In the genomic region with DNA sequence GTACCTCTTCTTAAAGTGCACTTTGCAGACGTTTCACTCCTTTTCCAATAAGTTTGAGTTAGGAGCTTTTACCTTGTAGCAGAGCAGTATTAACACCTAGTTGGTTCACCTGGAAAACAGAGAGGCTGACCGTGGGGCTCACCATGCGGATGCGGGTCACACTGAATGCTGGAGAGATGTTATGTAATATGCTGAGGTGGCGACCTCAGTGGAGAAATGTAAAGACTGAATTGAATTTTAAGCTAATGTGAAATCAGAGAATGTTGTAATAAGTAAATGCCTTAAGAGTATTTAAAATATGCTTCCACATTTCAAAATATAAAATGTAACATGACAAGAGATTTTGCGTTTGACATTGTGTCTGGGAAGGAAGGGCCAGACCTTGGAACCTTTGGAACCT, we compare ENCODE assay signal across 24 cellular contexts. TPM values are rescaled to one million over a fixed set of nuclear protein-coding genes. Genes with fewer than 3 reads are reported as not detected.
"Had no signal": no experiment of that assay in that cellular context is flagged by ENCODE, and none has a peak within 500 bp of the region (broad histone marks: within the 10 kb centered on the region; RNA-seq: fewer than 3 reads in every experiment).

No MANE protein-coding gene starts in this region.

- H2AFZ ChIP-seq: neural progenitor cell had no signal

- H3K9me3 Mint-ChIP-seq: activated CD4-positive, alpha-beta memory T cell treated with anti-CD3 and anti-CD28 coated beads for 36 hours; dendritic cell treated with granulocyte-macrophage colony-stimulating factor and Interleukin-4, amounts not matched to agents 40 ng/mL and 50 ng/mL, for 4 days; natural killer cell; neural progenitor cell; type B pancreatic cell had no signal

- FAIRE-seq: islet of Langerhans had no signal

- H3K27me3 ChIP-seq: esophagus muscularis mucosa, foreskin keratinocyte, heart right ventricle, left lung, neural progenitor cell, spleen, testis, uterus had no signal

- H3K9me3 ChIP-seq: esophagus muscularis mucosa, heart right ventricle, left lung, lower lobe of right lung, spleen, testis, uterus had no signal

- H3K9ac ChIP-seq: neural progenitor cell had no signal

- H3K4me2 ChIP-seq: neural progenitor cell had no signal

- H3K27ac ChIP-seq: esophagus muscularis mucosa, foreskin keratinocyte, heart right ventricle, left lung, lower lobe of right lung, neural progenitor cell, spleen, testis, uterus had no signal

- DNase-seq: activated CD4-positive, alpha-beta memory T cell treated with anti-CD3 and anti-CD28 coated beads for 36 hours; activated CD4-positive, alpha-beta T cell treated with anti-CD3 and anti-CD28 coated beads for 4 hours; activated naive CD4-positive, alpha-beta T cell; activated T-cell treated with anti-CD3 and anti-CD28 coated beads, Interleukin-2, amount 50 U/mL, for 48 hours; amygdala; caudate nucleus; foreskin keratinocyte; heart right ventricle; left lung; lower lobe of right lung; mesenchymal stem cell; natural killer cell; posterior cingulate gyrus; right cardiac atrium; spleen; stimulated activated naive CD8-positive, alpha-beta T cell treated with anti-CD3 and anti-CD28 coated beads, Interleukin-15, Interleukin-2, amounts not matched to agents 100 U/mL and 50 U/mL, for 24 hours; uterus had no signal

- H3K4me1 ChIP-seq: foreskin keratinocyte, left lung, lower lobe of right lung, neural progenitor cell, uterus had no signal

- H3K4me3 Mint-ChIP-seq: activated CD4-positive, alpha-beta memory T cell treated with anti-CD3 and anti-CD28 coated beads for 36 hours; dendritic cell treated with granulocyte-macrophage colony-stimulating factor and Interleukin-4, amounts not matched to agents 40 ng/mL and 50 ng/mL, for 4 days; natural killer cell; neural progenitor cell; type B pancreatic cell had no signal

- H3K36me3 ChIP-seq: uterus had no signal

- ATAC-seq: foreskin keratinocyte; left lung; lower lobe of right lung; natural killer cell; stimulated activated naive CD8-positive, alpha-beta T cell treated with anti-CD3 and anti-CD28 coated beads, Interleukin-15, Interleukin-2, amounts not matched to agents 100 U/mL and 50 U/mL, for 24 hours had no signal

- H3K27me3 Mint-ChIP-seq: activated CD4-positive, alpha-beta memory T cell treated with anti-CD3 and anti-CD28 coated beads for 36 hours; dendritic cell treated with granulocyte-macrophage colony-stimulating factor and Interleukin-4, amounts not matched to agents 40 ng/mL and 50 ng/mL, for 4 days; type B pancreatic cell had no signal

- H3K4me3 ChIP-seq: esophagus muscularis mucosa, heart right ventricle, left lung, lower lobe of right lung, neural progenitor cell, spleen, testis, uterus had no signal

- H3K27ac Mint-ChIP-seq: activated CD4-positive, alpha-beta memory T cell treated with anti-CD3 and anti-CD28 coated beads for 36 hours; dendritic cell treated with granulocyte-macrophage colony-stimulating factor and Interleukin-4, amounts not matched to agents 40 ng/mL and 50 ng/mL, for 4 days; neural progenitor cell; type B pancreatic cell had no signal

RNA-seq across cellular contexts. Expression of gene EFCAB8, which starts 9.9 kb away (rescaled TPM):
- total RNA-seq: foreskin keratinocyte, glomerular endothelial cell had no signal
- polyA plus RNA-seq: foreskin keratinocyte, right cardiac atrium had no signal
